Comparison of ENCODE assay signal across 9 cellular contexts in genomic region chr9:129069128-129069824, GRCh38. TPM values are rescaled to one million over a fixed set of nuclear protein-coding genes. Genes with fewer than 3 reads are reported as not detected.
DNase-seq lines count a peak whose midpoint lies in the region; ATAC-seq lines count a peak whose summit lies in the region.
"Had no signal": no experiment of that assay in that cellular context is flagged by ENCODE, and none has a peak within 500 bp of the region (broad histone marks: within the 10 kb centered on the region; RNA-seq: fewer than 3 reads in every experiment).

No MANE protein-coding gene starts in this region.

- in situ Hi-C loops in G401 (cut with HindIII; ENCODE audit: low sequenced_read_pairs), result no loop called here

- ATAC-seq in GM21529 (IDR thresholded peaks at IDR 0.05; ENCODE audit: unreplicated experiment) (no peak), HG02884 (IDR thresholded peaks at IDR 0.05; ENCODE audit: unreplicated experiment) (no peak)

- DNase-seq in GDM1 (lab: John Stamatoyannopoulos, UW) (peak; percentile 94), foreskin melanocyte (peak; percentile 12), G401 (ENCODE audit: low spot score) (no peak)
- peak; percentile 94 for DNase-seq in Jurkat, Clone E6-1 (ENCODE audit: low read depth, low spot score)
- peak; percentile 86 for DNase-seq in activated CD8-positive, alpha-beta memory T cell treated with anti-CD3 and anti-CD28 coated beads for 24 hours

- peak overlapping the region in 11 of 21 experiments; percentile 1 to 78 (median 54) for H3K27ac ChIP-seq in skin epidermis
- H3K27ac ChIP-seq: ascending aorta had no signal

- H3K4me3 ChIP-seq in Jurkat, Clone E6-1 (ENCODE audit: low read length), result peak overlapping the region; percentile 50
- no peak overlapping the region for H3K4me3 ChIP-seq in skin epidermis
- H3K4me3 ChIP-seq: ascending aorta had no signal

RNA-seq across cellular contexts. Expression of gene DOLPP1, which starts 11.6 kb away (rescaled TPM):
- polyA plus RNA-seq in Jurkat, Clone E6-1 (2012; ENCODE audit: insufficient read depth, insufficient read length), result 21.1 TPM
- total RNA-seq in G401 (2014; rRNA removed; shearing (Covaris generic)), result 24.4 and 29.1 TPM in 2 replicates

RNA-seq across cellular contexts. Expression of gene MIGA2, which starts 32.9 kb away (rescaled TPM):
- 24.8 TPM for polyA plus RNA-seq in Jurkat, Clone E6-1 (2012; ENCODE audit: insufficient read depth, insufficient read length)
- total RNA-seq in G401 (2014; rRNA removed; shearing (Covaris generic)), result 7.8 and 20.5 TPM in 2 replicates

RNA-seq across cellular contexts. Expression of gene SH3GLB2, which starts 41.1 kb away (rescaled TPM):
- polyA plus RNA-seq in Jurkat, Clone E6-1 (2012; ENCODE audit: insufficient read depth, insufficient read length), result 72.3 TPM
- total RNA-seq in G401 (2014; rRNA removed; shearing (Covaris generic)), result 43.6 and 54.3 TPM in 2 replicates

RNA-seq across cellular contexts. Expression of gene CRAT, which starts 41.3 kb away (rescaled TPM):
- 17.7 TPM for polyA plus RNA-seq in Jurkat, Clone E6-1 (2012; ENCODE audit: insufficient read depth, insufficient read length)
- 21.5 and 22.7 TPM in 2 replicates for total RNA-seq in G401 (2014; rRNA removed; shearing (Covaris generic))

RNA-seq across cellular contexts. Expression of gene PTPA, which starts 41.9 kb away (rescaled TPM):
- polyA plus RNA-seq in Jurkat, Clone E6-1 (2012; ENCODE audit: insufficient read depth, insufficient read length), result 144 TPM
- total RNA-seq in G401 (2014; rRNA removed; shearing (Covaris generic)), result 215 and 261 TPM in 2 replicates
